33 cellular contexts compared by ENCODE assay signal in genomic region chr1:47164552-47164951, GRCh38. TPM values are rescaled to one million over a fixed set of nuclear protein-coding genes. Genes with fewer than 3 reads are reported as not detected.
"Had no signal": no experiment of that assay in that cellular context is flagged by ENCODE, and none has a peak within 500 bp of the region (broad histone marks: within the 10 kb centered on the region; RNA-seq: fewer than 3 reads in every experiment).

No MANE protein-coding gene starts in this region.

- H2AFZ ChIP-seq: neural progenitor cell, parathyroid adenoma had no signal

- H3K4me3 ChIP-seq: neural progenitor cell, ovary, psoas muscle, skin epidermis, smooth muscle cell, spleen, suprapubic skin, testis, tibial artery, transverse colon, upper lobe of right lung, uterus had no signal

- H3K36me3 ChIP-seq: neural progenitor cell, ovary, spleen, suprapubic skin, tibial artery, transverse colon, upper lobe of right lung, uterus had no signal

- ATAC-seq: natural killer cell; psoas muscle; right cardiac atrium; sciatic nerve; stimulated activated memory B cell treated with anti-CD40 and anti-IgM and Interleukin-4, amounts not matched to agents 10 μg/mL and 1 μg/mL and 100 μg/mL, for 72 hours; stimulated activated naive CD8-positive, alpha-beta T cell treated with anti-CD3 and anti-CD28 coated beads, Interleukin-15, amount 100 ng/mL, for 72 hours; stimulated activated naive CD8-positive, alpha-beta T cell treated with anti-CD3 and anti-CD28 coated beads, Interleukin-15, Interleukin-2, amounts not matched to agents 100 U/mL and 50 U/mL, for 24 hours; upper lobe of right lung had no signal

- H3K9me3 ChIP-seq: ovary, psoas muscle, suprapubic skin, testis, tibial artery, transverse colon, upper lobe of right lung, uterus had no signal

- H3K27ac ChIP-seq: neural progenitor cell, ovary, parathyroid adenoma, psoas muscle, skin epidermis, spleen, suprapubic skin, testis, tibial artery, transverse colon, upper lobe of right lung, uterus had no signal

- H3K4me2 ChIP-seq: neural progenitor cell, smooth muscle cell had no signal

- H3K27me3 ChIP-seq: neural progenitor cell, ovary, suprapubic skin, testis, tibial artery, transverse colon, upper lobe of right lung, uterus had no signal

- DNase-seq: natural killer cell; occipital lobe; ovary; posterior cingulate gyrus; psoas muscle; right cardiac atrium; spleen; stimulated activated CD4-positive, alpha-beta T cell treated with anti-CD3 and anti-CD28 coated beads, Interleukin-12 subunit alpha, Interleukin-12 subunit beta, amount 100 ng/mL, for 4 hours; stimulated activated CD4-positive, alpha-beta T cell treated with anti-CD3 and anti-CD28 coated beads, Interleukin-1b, Interleukin-23, amount 100 ng/mL, for 48 hours; stimulated activated CD4-positive, alpha-beta T cell treated with anti-CD3 and anti-CD28 coated beads, Interleukin-4, amount 100 ng/mL, for 1 hour; stimulated activated CD4-positive, alpha-beta T cell treated with anti-CD3 and anti-CD28 coated beads, Interleukin-4, amount 100 ng/mL, for 4 hours; stimulated activated CD8-positive, alpha-beta memory T cell treated with anti-CD3 and anti-CD28 coated beads, Interleukin-4, amount 100 ng/mL, for 48 hours; stimulated activated naive CD4-positive, alpha-beta T cell; stimulated activated naive CD8-positive, alpha-beta T cell treated with anti-CD3 and anti-CD28 coated beads, Interleukin-15, amount 100 ng/mL, for 72 hours; stimulated activated naive CD8-positive, alpha-beta T cell treated with anti-CD3 and anti-CD28 coated beads, Interleukin-15, Interleukin-2, amounts not matched to agents 100 U/mL and 50 U/mL, for 24 hours; substantia nigra; testis; tibial artery; transverse colon; upper lobe of right lung; uterus had no signal

- H3K4me1 ChIP-seq: neural progenitor cell, parathyroid adenoma, psoas muscle, spleen, suprapubic skin, testis, tibial artery, transverse colon, upper lobe of right lung, uterus had no signal

- H3K9ac ChIP-seq: neural progenitor cell, parathyroid adenoma had no signal

- H3K79me2 ChIP-seq: parathyroid adenoma had no signal

RNA-seq across cellular contexts. Expression of gene PDZK1IP1, which starts 25.3 kb away (rescaled TPM):
- total RNA-seq: occipital lobe, osteoblast, progenitor cell of endocrine pancreas, smooth muscle cell, urinary bladder had no signal
- polyA plus RNA-seq: neural cell, smooth muscle cell had no signal

RNA-seq across cellular contexts. Expression of gene CYP4A22, which starts 27.3 kb away (rescaled TPM):
- total RNA-seq: natural killer cell, occipital lobe, osteoblast, progenitor cell of endocrine pancreas, psoas muscle, renal cortical epithelial cell, right cardiac atrium, smooth muscle cell, suprapubic skin, transverse colon, upper lobe of right lung, urinary bladder had no signal
- polyA plus RNA-seq: neural cell, right cardiac atrium, smooth muscle cell, spleen, urinary bladder had no signal
